ENCODE assay signal across 8 cellular contexts in the genomic region with DNA sequence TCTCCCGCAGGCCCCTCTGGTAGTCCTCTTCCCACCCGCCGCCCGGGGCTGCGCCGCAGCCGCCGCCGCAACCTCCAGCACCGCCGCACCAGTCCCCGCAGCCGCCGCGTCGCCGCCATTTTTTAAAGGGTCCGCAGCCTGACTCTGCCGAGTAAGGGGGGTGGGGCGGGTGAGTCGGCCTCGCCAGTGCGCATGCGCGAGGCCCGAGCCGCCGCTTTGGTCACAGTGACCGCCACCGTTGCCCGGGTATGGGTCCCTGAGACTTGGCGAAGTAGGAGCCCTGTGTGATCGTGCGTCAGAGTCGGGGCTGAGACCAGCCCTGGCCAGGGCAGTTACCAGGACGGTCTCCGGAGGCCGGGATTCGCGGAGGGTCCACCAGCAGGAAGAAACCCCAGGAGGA.
DNase-seq lines count a peak whose midpoint lies in the region; ATAC-seq and TF ChIP-seq lines count a peak whose summit lies in the region.
"Not testable (repeated sequence)": the region's sequence is repeated elsewhere in the genome, so short reads cannot be mapped to it uniquely, and the experiment has no call there.

No MANE protein-coding gene starts in this region.

- H3K27me3 ChIP-seq in ACC112 (ENCODE audit: insufficient read depth, low read length), result not testable (repeated sequence)

- not testable (repeated sequence) for TF ChIP-seq CTCF in HFF-Myc (IDR thresholded peaks at IDR 0.05; ENCODE audit: low read depth, low read length, missing control alignments)

- ATAC-seq in naive thymus-derived CD8-positive, alpha-beta T cell, result peak in 1 of 2 donors; percentile 31

- H3K4me1 Mint-ChIP-seq in naive thymus-derived CD8-positive, alpha-beta T cell, result not testable (repeated sequence)

- not testable (repeated sequence) for H3K27ac ChIP-seq in ACC112 (ENCODE audit: low read depth, low read length)

- H3K9me3 Mint-ChIP-seq in naive thymus-derived CD8-positive, alpha-beta T cell, result not testable (repeated sequence)

- H3K36me3 Mint-ChIP-seq in naive thymus-derived CD8-positive, alpha-beta T cell, result not testable (repeated sequence)

- H3K27ac Mint-ChIP-seq in naive thymus-derived CD8-positive, alpha-beta T cell, result peak overlapping the region; percentile 93 to 98 (median 95)

- peak overlapping the region; percentile 93 to 99 (median 98) for H3K4me3 Mint-ChIP-seq in naive thymus-derived CD8-positive, alpha-beta T cell

- H3K4me3 ChIP-seq in ACC112 (ENCODE audit: low read depth, low read length) (peak overlapping the region; percentile 90), HFF-Myc (replicated peaks; ENCODE audit: low read depth, low read length) (peak overlapping the region; percentile 59)

- not testable (repeated sequence) for DNase-seq in HFF-Myc (ENCODE audit: extremely low read depth, low read depth)
- DNase-seq in NCI-H526 treated with DMSO at 0.1 percent for 48 hours (lab: John Stamatoyannopoulos, UW) (peak; percentile 37), amygdala (lab: John Stamatoyannopoulos, UW) (peak in 51 of 56 donors; percentile 2 to 90 (median 60)), glomerular visceral epithelial cell (ENCODE audit: extremely low spot score) (peak; percentile 79)
- DNase-seq in activated CD4-positive, CD25-positive, alpha-beta regulatory T cell treated with anti-CD3 and anti-CD28 coated beads, Interleukin-2, amount 50 U/mL, for 72 hours, result peak; percentile 65
- DNase-seq in naive thymus-derived CD8-positive, alpha-beta T cell, result peak; percentile 55 to 89 (median 76)
- peak; percentile 62 to 75 (median 67) for DNase-seq in stimulated activated CD4-positive, alpha-beta T cell treated with anti-CD3 and anti-CD28 coated beads, TNF-alpha, amount 100 ng/mL, for 1 hour (ENCODE audit: low read depth in 3 of 3, low spot score in 1 of 3)

- not testable (repeated sequence) for H3K27me3 Mint-ChIP-seq in naive thymus-derived CD8-positive, alpha-beta T cell

- not testable (repeated sequence) for H2AFZ ChIP-seq in ACC112 (ENCODE audit: low read length, unreplicated experiment)

- not testable (repeated sequence) for H3K4me1 ChIP-seq in ACC112 (ENCODE audit: control insufficient read depth, insufficient read depth, low read length, unreplicated experiment)

- not testable (repeated sequence) for H3K36me3 ChIP-seq in ACC112 (ENCODE audit: insufficient read depth, low read length)

- H3K79me2 ChIP-seq in ACC112 (ENCODE audit: control insufficient read depth, insufficient read depth, low read length, unreplicated experiment), result not testable (repeated sequence)

- POLR2A ChIA-PET in naive thymus-derived CD8-positive, alpha-beta T cell (lab: Charles Lee), result not testable (repeated sequence)
